In genomic region chr3:52388348-52388821, GRCh38 we compare ENCODE assay signal across 24 cellular contexts. TPM values are rescaled to one million over a fixed set of nuclear protein-coding genes. Genes with fewer than 3 reads are reported as not detected.
DNase-seq lines count a peak whose midpoint lies in the region; ATAC-seq and TF ChIP-seq lines count a peak whose summit lies in the region.
"Had no signal": no experiment of that assay in that cellular context is flagged by ENCODE, and none has a peak within 500 bp of the region (broad histone marks: within the 10 kb centered on the region; RNA-seq: fewer than 3 reads in every experiment).

No MANE protein-coding gene starts in this region.

- H3K9me3 Mint-ChIP-seq in naive thymus-derived CD4-positive, alpha-beta T cell: no peaks in the 10 kb centered on the region
- H3K9me3 Mint-ChIP-seq: activated CD4-positive, alpha-beta T cell treated with anti-CD3 and anti-CD28 coated beads, Interleukin-2, amount 10 ng/mL, durations not matched to agents 24 days and 14 days; activated naive CD4-positive, alpha-beta T cell treated with anti-CD3 and anti-CD28 coated beads, Interleukin-2, amount 10 ng/mL, durations not matched to agents 7 days and 5 days; CD8-positive, alpha-beta T cell; T-helper 1 cell treated with Interleukin-12 subunit alpha and Interleukin-12 subunit beta and Interleukin-4 antibody, amounts not matched to agents 30 μg/mL and 1 μg/mL, for 36 hours had no signal

- DNase-seq in Karpas-422: peak; percentile 70
- DNase-seq in ecto neural progenitor cell (ENCODE audit: low spot score): peak; percentile 61
- no peak for DNase-seq in naive thymus-derived CD4-positive, alpha-beta T cell
- DNase-seq in OCI-LY7 (ENCODE audit: low spot score): no peak
- no peak for DNase-seq in COLO668 (lab: John Stamatoyannopoulos, UW; ENCODE audit: unreplicated experiment)
- no peak for DNase-seq in BE2C
- DNase-seq: activated CD4-positive, alpha-beta T cell treated with anti-CD3 and anti-CD28 coated beads, Interleukin-2, amount 10 ng/mL, durations not matched to agents 24 days and 14 days; activated naive CD4-positive, alpha-beta T cell treated with anti-CD3 and anti-CD28 coated beads, Interleukin-2, amount 10 ng/mL, durations not matched to agents 7 days and 5 days; amygdala; caudate nucleus; CD8-positive, alpha-beta T cell; DMS153; GDM1; KG1; left cardiac atrium; mammary epithelial cell; NCI-H2171; NCI-H510A treated with DMSO at 0.1 percent for 48 hours; NK-92 treated with Interleukin-12 subunit alpha and Interleukin-12 subunit beta, amount 100 ng/mL, for 24 hours; psoas muscle; trophoblast cell had no signal

- peak; percentile 27; the same call in 1 of the 2 replicates for TF ChIP-seq CTCF in GM12875 (IDR thresholded peaks at IDR 0.05; ENCODE audit: borderline replicate concordance, insufficient read depth, low read depth, low read length)
- no peak for TF ChIP-seq CTCF in OCI-LY7 (conservative IDR thresholded peaks at IDR 0.05; ENCODE audit: low read length)
- no peak for TF ChIP-seq CTCF in BE2C (IDR thresholded peaks at IDR 0.05; ENCODE audit: low read depth, low read length)

- H3K36me3 Mint-ChIP-seq in naive thymus-derived CD4-positive, alpha-beta T cell: peaks cover 2 to 35% (median 17%) of the 10 kb centered on the region in 5 donors

- no peak overlapping the region for H3K27ac Mint-ChIP-seq in naive thymus-derived CD4-positive, alpha-beta T cell
- H3K27ac Mint-ChIP-seq: activated CD4-positive, alpha-beta T cell treated with anti-CD3 and anti-CD28 coated beads, Interleukin-2, amount 10 ng/mL, durations not matched to agents 24 days and 14 days; activated naive CD4-positive, alpha-beta T cell treated with anti-CD3 and anti-CD28 coated beads, Interleukin-2, amount 10 ng/mL, durations not matched to agents 7 days and 5 days; CD8-positive, alpha-beta T cell; T-helper 1 cell treated with Interleukin-12 subunit alpha and Interleukin-12 subunit beta and Interleukin-4 antibody, amounts not matched to agents 30 μg/mL and 1 μg/mL, for 36 hours had no signal

- H3K9me2 ChIP-seq in Karpas-422 (replicated peaks; ENCODE audit: insufficient read depth, low read length) (no peaks in the 10 kb centered on the region), OCI-LY7 (ENCODE audit: insufficient read depth, low read length) (no peaks in the 10 kb centered on the region)

- no peaks in the 10 kb centered on the region for H3K27me3 Mint-ChIP-seq in naive thymus-derived CD4-positive, alpha-beta T cell
- H3K27me3 Mint-ChIP-seq: activated CD4-positive, alpha-beta T cell treated with anti-CD3 and anti-CD28 coated beads, Interleukin-2, amount 10 ng/mL, durations not matched to agents 24 days and 14 days; activated naive CD4-positive, alpha-beta T cell treated with anti-CD3 and anti-CD28 coated beads, Interleukin-2, amount 10 ng/mL, durations not matched to agents 7 days and 5 days had no signal

- H3K36me3 ChIP-seq in Karpas-422 (ENCODE audit: insufficient read depth, low read length) (no peaks in the 10 kb centered on the region), OCI-LY7 (ENCODE audit: insufficient read depth, low read length) (no peaks in the 10 kb centered on the region), BE2C (no peaks in the 10 kb centered on the region)
- H3K36me3 ChIP-seq in naive thymus-derived CD4-positive, alpha-beta T cell (ENCODE audit: control insufficient read depth in 2 of 3, insufficient read depth in 3 of 3, low read length in 3 of 3): peaks cover 0 to 82% (median 0%) of the 10 kb centered on the region in 3 experiments

- POLR2A ChIA-PET in naive thymus-derived CD4-positive, alpha-beta T cell (lab: Charles Lee): no interaction called here
- POLR2A ChIA-PET in OCI-LY7 (lab: Charles Lee): no interaction called here

- no peak overlapping the region for H3K4me3 ChIP-seq in GM12875 (ENCODE audit: low read depth, low read length)
- no peak overlapping the region; the same call in 1 of the 2 replicates for H3K4me3 ChIP-seq in Karpas-422 (ENCODE audit: low read length)
- H3K4me3 ChIP-seq in naive thymus-derived CD4-positive, alpha-beta T cell (ENCODE audit: low read length): no peak overlapping the region
- no peak overlapping the region for H3K4me3 ChIP-seq in OCI-LY7 (ENCODE audit: low read depth, low read length, poor library complexity, severe bottlenecking)
- H3K4me3 ChIP-seq in BE2C (ENCODE audit: low read depth, low read length): no peak overlapping the region
- H3K4me3 ChIP-seq: psoas muscle had no signal

- H3K27ac ChIP-seq in Karpas-422 (ENCODE audit: low read length) (peak overlapping the region; percentile 92; the same call in 1 of the 2 replicates), OCI-LY7 (ENCODE audit: low read depth, low read length, poor library complexity, severe bottlenecking) (no peak overlapping the region)
- H3K27ac ChIP-seq in naive thymus-derived CD4-positive, alpha-beta T cell (ENCODE audit: low read depth, low read length): no peak overlapping the region
- H3K27ac ChIP-seq: neutrophil, psoas muscle had no signal

- H3K4me2 ChIP-seq in Karpas-422 (ENCODE audit: low read depth, low read length, poor library complexity, severe bottlenecking) (peak overlapping the region; percentile 77), OCI-LY7 (ENCODE audit: low read length) (no peak overlapping the region)

- H3K4me3 Mint-ChIP-seq in naive thymus-derived CD4-positive, alpha-beta T cell: no peak overlapping the region
- H3K4me3 Mint-ChIP-seq: activated CD4-positive, alpha-beta T cell treated with anti-CD3 and anti-CD28 coated beads, Interleukin-2, amount 10 ng/mL, durations not matched to agents 24 days and 14 days; activated naive CD4-positive, alpha-beta T cell treated with anti-CD3 and anti-CD28 coated beads, Interleukin-2, amount 10 ng/mL, durations not matched to agents 7 days and 5 days; CD8-positive, alpha-beta T cell; T-helper 1 cell treated with Interleukin-12 subunit alpha and Interleukin-12 subunit beta and Interleukin-4 antibody, amounts not matched to agents 30 μg/mL and 1 μg/mL, for 36 hours had no signal

- CTCF ChIA-PET in naive thymus-derived CD4-positive, alpha-beta T cell (lab: Charles Lee): no interaction called here
- CTCF ChIA-PET in OCI-LY7 (lab: Charles Lee; ENCODE audit: unreplicated experiment): interaction anchor here (0.6 kb wide), 2 partner anchors 331 to 584 kb away, joined by 3 read pairs; no protein-coding TSS in a partner anchor

- no peaks in the 10 kb centered on the region for H4K20me1 ChIP-seq in Karpas-422 (ENCODE audit: insufficient read depth, low read depth, low read length)
- H4K20me1 ChIP-seq in OCI-LY7 (ENCODE audit: insufficient read depth, low read length): no peaks in the 10 kb centered on the region

- H2AFZ ChIP-seq in Karpas-422 (ENCODE audit: low read length): no peak overlapping the region
- no peak overlapping the region for H2AFZ ChIP-seq in OCI-LY7 (ENCODE audit: low read length)

- H3K4me1 ChIP-seq in Karpas-422 (ENCODE audit: low read length) (peaks cover 47% of the 10 kb centered on the region), OCI-LY7 (ENCODE audit: insufficient read depth, low read length, poor library complexity, severe bottlenecking) (no peaks in the 10 kb centered on the region), BE2C (no peaks in the 10 kb centered on the region)
- no peaks in the 10 kb centered on the region for H3K4me1 ChIP-seq in naive thymus-derived CD4-positive, alpha-beta T cell (ENCODE audit: control insufficient read depth in 2 of 2, insufficient read depth in 2 of 2, low read length in 2 of 2)
- H3K4me1 ChIP-seq: psoas muscle had no signal

- intact Hi-C loops in naive thymus-derived CD4-positive, alpha-beta T cell (cut with micrococcal nuclease): no loop called here
- intact Hi-C loops in OCI-LY7 (cut with micrococcal nuclease; ENCODE audit: unreplicated experiment): no loop called here

- ATAC-seq in naive thymus-derived CD4-positive, alpha-beta T cell: peak; percentile 21
- ATAC-seq: CD8-positive, alpha-beta T cell; left cardiac atrium; psoas muscle had no signal

- peaks cover 0 to 2% (median 0%) of the 10 kb centered on the region in 7 donors for H3K4me1 Mint-ChIP-seq in naive thymus-derived CD4-positive, alpha-beta T cell
- H3K4me1 Mint-ChIP-seq: activated CD4-positive, alpha-beta T cell treated with anti-CD3 and anti-CD28 coated beads, Interleukin-2, amount 10 ng/mL, durations not matched to agents 24 days and 14 days; activated naive CD4-positive, alpha-beta T cell treated with anti-CD3 and anti-CD28 coated beads, Interleukin-2, amount 10 ng/mL, durations not matched to agents 7 days and 5 days had no signal

- no TSS peak for BruUV-seq in OCI-LY7 (replicated peaks; lab: Mats Ljungman, UMichigan)

- H3K9me3 ChIP-seq in Karpas-422 (ENCODE audit: low read length): no peaks in the 10 kb centered on the region
- no peaks in the 10 kb centered on the region for H3K9me3 ChIP-seq in naive thymus-derived CD4-positive, alpha-beta T cell (ENCODE audit: control insufficient read depth in 2 of 3, low read length in 3 of 3)
- H3K9me3 ChIP-seq in OCI-LY7 (ENCODE audit: low read length): no peaks in the 10 kb centered on the region
- H3K9me3 ChIP-seq in BE2C: no peaks in the 10 kb centered on the region
- H3K9me3 ChIP-seq: neutrophil, psoas muscle had no signal

- H3K9ac ChIP-seq in Karpas-422 (ENCODE audit: low read length): peak overlapping the region; percentile 74; the same call in 1 of the 2 replicates

- H3K27me3 ChIP-seq in Karpas-422 (ENCODE audit: low read length) (no peaks in the 10 kb centered on the region), BE2C (no peaks in the 10 kb centered on the region)
- no peaks in the 10 kb centered on the region for H3K27me3 ChIP-seq in naive thymus-derived CD4-positive, alpha-beta T cell (ENCODE audit: control insufficient read depth in 2 of 2, insufficient read depth in 2 of 2, low read length in 2 of 2)
- H3K27me3 ChIP-seq: neutrophil had no signal

- H3K79me2 ChIP-seq in Karpas-422 (ENCODE audit: low read length): no peaks in the 10 kb centered on the region
- H3K79me2 ChIP-seq in OCI-LY7 (ENCODE audit: insufficient read depth, low read depth, low read length): no peaks in the 10 kb centered on the region

RNA-seq across cellular contexts. Expression of gene BAP1, which starts 21.4 kb away (rescaled TPM):
- 45.4 and 91.1 TPM in 2 replicates for total RNA-seq in Karpas-422 (2014; rRNA removed; shearing (Covaris generic); ENCODE audit: low replicate concordance)
- total RNA-seq in naive thymus-derived CD4-positive, alpha-beta T cell: 100 to 1,000 TPM in 2 of 5 experiments, 10 to 100 TPM in 3; 86.7 to 116 (median 92.5) TPM
- 10 to 100 TPM; 13.6 to 26.6 TPM for polyA plus RNA-seq in naive thymus-derived CD4-positive, alpha-beta T cell
- total RNA-seq in OCI-LY7 (2014; rRNA removed; shearing (Covaris generic)): 88.3 and 102 TPM in 2 replicates
- 102 and 105 TPM in 2 replicates for total RNA-seq in OCI-LY7 (2022)
- 132 TPM for polyA plus RNA-seq in BE2C (2012; ENCODE audit: insufficient read depth, insufficient read length, low read depth)

RNA-seq across cellular contexts. Expression of gene PHF7, which starts 22.1 kb away (rescaled TPM):
- total RNA-seq in Karpas-422 (2014; rRNA removed; shearing (Covaris generic); ENCODE audit: low replicate concordance): 5.1 and 9.5 TPM in 2 replicates
- total RNA-seq in naive thymus-derived CD4-positive, alpha-beta T cell: 10 to 100 TPM; 13.7 to 18.7 (median 15.5) TPM
- 1 to 10 TPM; 7.6 to 8.9 TPM for polyA plus RNA-seq in naive thymus-derived CD4-positive, alpha-beta T cell
- 32.9 and 33.3 TPM in 2 replicates for total RNA-seq in OCI-LY7 (2014; rRNA removed; shearing (Covaris generic))
- 44.5 and 61.4 TPM in 2 replicates for total RNA-seq in OCI-LY7 (2022)
- polyA plus RNA-seq in BE2C (2012; ENCODE audit: insufficient read depth, insufficient read length, low read depth): 1.3 TPM

RNA-seq across cellular contexts. Expression of gene SEMA3G, which starts 56.5 kb away (rescaled TPM):
- 0.11 TPM in 1 of 2 replicates, not detected in the other for total RNA-seq in Karpas-422 (2014; rRNA removed; shearing (Covaris generic); ENCODE audit: low replicate concordance)
- total RNA-seq in naive thymus-derived CD4-positive, alpha-beta T cell: under 1 TPM in 2 of 5 experiments, not detected in 3; 0.10 to 0.24 TPM
- not detected for polyA plus RNA-seq in naive thymus-derived CD4-positive, alpha-beta T cell
- not detected in 2 replicates for total RNA-seq in OCI-LY7 (2014; rRNA removed; shearing (Covaris generic))
- 0.15 TPM in 1 of 2 replicates, not detected in the other for total RNA-seq in OCI-LY7 (2022)
- 19.0 TPM for polyA plus RNA-seq in BE2C (2012; ENCODE audit: insufficient read depth, insufficient read length, low read depth)

Comparison
In these comparisons a context has a peak if more than half of its experiments do, and no peak if none do; other contexts are left out.
1. DNase-seq: peak in Karpas-422 (single experiment) and ecto neural progenitor cell (single experiment); none in naive thymus-derived CD4-positive, alpha-beta T cell (0 of 9), OCI-LY7 (single experiment), COLO668 (single experiment) and BE2C (single experiment).